In genomic region chrX:9466115-9466495, GRCh38 we compare ENCODE assay signal across 1 cellular context.
TF ChIP-seq lines count a peak whose summit lies in the region.

No MANE protein-coding gene starts in this region.

TF ChIP-seq in GM23338, 12 proteins besides CTCF, POLR2A, EP300 and RAD21 (continued from another document):
- TF ChIP-seq ZNF462 (CRISPR knock-in tag; IDR thresholded peaks at IDR 0.05) = no peak
